In genomic region chr12:48017496-48017895, GRCh38 we compare ENCODE assay signal across 28 cellular contexts. TPM values are rescaled to one million over a fixed set of nuclear protein-coding genes. Genes with fewer than 3 reads are reported as not detected.
DNase-seq lines count a peak whose midpoint lies in the region; ATAC-seq, FAIRE-seq and TF ChIP-seq lines count a peak whose summit lies in the region.
"Had no signal": no experiment of that assay in that cellular context is flagged by ENCODE, and none has a peak within 500 bp of the region (broad histone marks: within the 10 kb centered on the region; RNA-seq: fewer than 3 reads in every experiment).

No MANE protein-coding gene starts in this region.

- peaks cover 46% of the 10 kb centered on the region for H3K4me1 ChIP-seq in HepG2 (ENCODE audit: insufficient read depth, low read length)
- peaks cover 0 to 4% (median 0%) of the 10 kb centered on the region in 4 donors for H3K4me1 ChIP-seq in right lobe of liver

- no peak overlapping the region for H3K9ac ChIP-seq in HepG2 (ENCODE audit: insufficient read depth, low read depth, low read length)
- H3K9ac ChIP-seq: BLaER1 treated with 17β-estradiol and CSF1 and Interleukin-3, amounts not matched to agents 10 nM and 100 nM; KMS-11 had no signal

- POLR2A ChIA-PET in HepG2 (lab: Yijun Ruan, JAX): interaction anchor here (0.9 to 1.3 kb wide), 3 partner anchors 20 to 140 kb away, joined by 3 read pairs; partner anchors contain the start of genes ASB8 and VDR

- H3K27me3 ChIP-seq in HepG2 (ENCODE audit: control insufficient read depth in 1 of 2, insufficient read depth in 2 of 2, low read length in 2 of 2) (no peaks in the 10 kb centered on the region), right lobe of liver (no peaks in the 10 kb centered on the region)
- H3K27me3 ChIP-seq: BLaER1 treated with 17β-estradiol and CSF1 and Interleukin-3, amounts not matched to agents 10 nM and 100 nM had no signal

- no peak overlapping the region for H2AFZ ChIP-seq in HepG2 (ENCODE audit: low read length)

- CTCF ChIA-PET in HepG2 (lab: Yijun Ruan, JAX; ENCODE audit: low intra/inter-chr PET ratio, low total read pairs): no interaction called here

- TF ChIP-seq CTCF in HepG2 (CRISPR knock-in tag; IDR thresholded peaks at IDR 0.05) (no peak), right lobe of liver (IDR thresholded peaks at IDR 0.05) (no peak)

- no peaks in the 10 kb centered on the region for H3K36me3 ChIP-seq in HepG2 (replicated peaks in 1 of 2; ENCODE audit: control insufficient read depth in 1 of 2, insufficient read depth in 2 of 2, low read length in 2 of 2)
- H3K36me3 ChIP-seq in right lobe of liver: no peaks in the 10 kb centered on the region
- H3K36me3 ChIP-seq: BLaER1 treated with 17β-estradiol and CSF1 and Interleukin-3, amounts not matched to agents 10 nM and 100 nM had no signal

- in situ Hi-C loops in HepG2 (cut with HindIII; ENCODE audit: extremely low pct_ligation_motif_present, low pct_unique_long_range_greater_than_20kb): no loop called here

- H3K79me2 ChIP-seq in HepG2 (ENCODE audit: insufficient read depth, low read length): no peaks in the 10 kb centered on the region

- TF ChIP-seq POLR2A in HepG2 (IDR thresholded peaks at IDR 0.05; ENCODE audit: insufficient read depth in 1 of 2, low read depth in 2 of 2, low read length in 2 of 2) (no peak), right lobe of liver (IDR thresholded peaks at IDR 0.05) (no peak)

- H3K27ac ChIP-seq in HepG2 (ENCODE audit: extremely low read length, insufficient read depth, low read length): no peak overlapping the region
- H3K27ac ChIP-seq in right lobe of liver: no peak overlapping the region
- H3K27ac ChIP-seq: BLaER1 treated with 17β-estradiol and CSF1 and Interleukin-3, amounts not matched to agents 10 nM and 100 nM; KMS-11; SK-N-MC had no signal

- H3K4me2 ChIP-seq in HepG2 (ENCODE audit: low read depth, low read length): peak overlapping the region; percentile 67
- H3K4me2 ChIP-seq: BLaER1 treated with 17β-estradiol and CSF1 and Interleukin-3, amounts not matched to agents 10 nM and 100 nM; KMS-11 had no signal

- FAIRE-seq in HepG2 (lab: Jason Lieb, UNC): no peak
- FAIRE-seq: A204.1, GM12892, GM19239, RCC 7860 had no signal

- no peaks in the 10 kb centered on the region for H4K20me1 ChIP-seq in HepG2 (ENCODE audit: insufficient read depth, low read length)
- H4K20me1 ChIP-seq: BLaER1 treated with 17β-estradiol and CSF1 and Interleukin-3, amounts not matched to agents 10 nM and 100 nM had no signal

- intact Hi-C loops in HepG2 (cut with micrococcal nuclease; ENCODE audit: unreplicated experiment) (no loop called here), right lobe of liver (cut with DNase I) (no loop called here)

- ATAC-seq in HepG2: no peak
- no peak for ATAC-seq in right lobe of liver
- ATAC-seq: CD8-positive, alpha-beta T cell; HCT116 had no signal

- DNase-seq in HepG2 (ENCODE audit: low spot score) (no peak), right lobe of liver (no peak), globus pallidus (ENCODE audit: low spot score) (peak; percentile 84), pons (ENCODE audit: low spot score) (peak; percentile 94), GF-D8 (lab: John Stamatoyannopoulos, UW) (no peak), activated gamma-delta T cell (lab: John Stamatoyannopoulos, UW) (no peak)
- no peak for DNase-seq in activated CD4-positive, alpha-beta T cell treated with anti-CD3 and anti-CD28 coated beads for 48 hours
- DNase-seq: Caco-2; CD8-positive, alpha-beta T cell; DMS 273 treated with DMSO at 0.1 percent for 48 hours; DMS79; NCI-H1048; NCI-H1436 treated with DMSO at 0.1 percent for 48 hours; NCI-H2029 treated with DMSO at 0.1 percent for 48 hours; NCI-H446 treated with DMSO at 0.1 percent for 48 hours; NCI-H526 treated with DMSO at 0.1 percent for 48 hours; SIG-M5 had no signal

- H3K9me3 ChIP-seq in HepG2 (ENCODE audit: low read length) (no peaks in the 10 kb centered on the region), right lobe of liver (no peaks in the 10 kb centered on the region)
- H3K9me3 ChIP-seq: BLaER1 treated with 17β-estradiol and CSF1 and Interleukin-3, amounts not matched to agents 10 nM and 100 nM; Caco-2 had no signal

- BruUV-seq in HepG2 (replicated peaks; lab: Mats Ljungman, UMichigan): no TSS peak

- no peak for TF ChIP-seq RAD21 in HepG2 (CRISPR knock-in tag; IDR thresholded peaks at IDR 0.05)

- H3K4me3 ChIP-seq in HepG2 (replicated peaks in 1 of 3; ENCODE audit: insufficient read depth in 1 of 3, low read depth in 2 of 3, low read length in 3 of 3): peak overlapping the region in 1 of 3 experiments; percentile 43; a peak in 1 of 6 replicates
- H3K4me3 ChIP-seq in right lobe of liver: no peak overlapping the region
- H3K4me3 ChIP-seq: BLaER1 treated with 17β-estradiol and CSF1 and Interleukin-3, amounts not matched to agents 10 nM and 100 nM; SK-N-MC had no signal

- TF ChIP-seq EP300 in HepG2 (IDR thresholded peaks at IDR 0.05; ENCODE audit: low read depth in 2 of 2, low read length in 2 of 2): no peak
- no peak for TF ChIP-seq EP300 in HepG2 (CRISPR knock-in tag; IDR thresholded peaks at IDR 0.05; ENCODE audit: borderline replicate concordance)

- 40% methylated on average over 5 of the region's 5 CpGs for WGBS in HepG2 (ENCODE audit: low lambda C conversion rate)
- 87% methylated on average over 4 of the region's 5 CpGs for WGBS in right lobe of liver (ENCODE audit: insufficient coverage, low coverage, low lambda C conversion rate, missing lambda C conversion rate)

TF ChIP-seq in HepG2, 621 proteins besides CTCF, POLR2A, EP300 and RAD21 (continues in another document):
- no peak for TF ChIP-seq ZFP36 (IDR thresholded peaks at IDR 0.05; ENCODE audit: borderline replicate concordance, low read depth, low read length, partially characterized antibody)
- no peak for TF ChIP-seq ZNF33B (CRISPR knock-in tag; IDR thresholded peaks at IDR 0.05)
- TF ChIP-seq ATF4 (CRISPR knock-in tag; IDR thresholded peaks at IDR 0.05): no peak
- no peak for TF ChIP-seq HDAC6 (IDR thresholded peaks at IDR 0.05; ENCODE audit: low read depth, low read length)
- no peak for TF ChIP-seq ZFY (CRISPR knock-in tag; IDR thresholded peaks at IDR 0.05)
- TF ChIP-seq ELF1 (CRISPR knock-in tag; IDR thresholded peaks at IDR 0.05): no peak

RNA-seq across cellular contexts. Expression of gene COL2A1, which starts 13.2 kb away (rescaled TPM):
- total RNA-seq in HepG2 (2016; rRNA removed; fragmentation: Illumina TruSeq; extraction: Trizol) (9.2 and 38.3 TPM in 2 replicates), right lobe of liver (not detected)
- total RNA-seq in HepG2 (2016; cell fraction: cytosol; rRNA removed; fragmentation: Illumina TruSeq; extraction: Trizol; ENCODE audit: low read depth): 1.1 and 3.1 TPM in 2 replicates
- total RNA-seq in HepG2 (2016; cell fraction: insoluble cytoplasmic fraction; rRNA removed; fragmentation: Illumina TruSeq; extraction: Trizol): 6.6 and 41.7 TPM in 2 replicates
- total RNA-seq in HepG2 (2016; cell fraction: membrane; rRNA removed; fragmentation: Illumina TruSeq; extraction: Trizol): 3.6 and 4.1 TPM in 2 replicates
- 44.6 and 58.3 TPM in 2 replicates for total RNA-seq in HepG2 (2016; cell fraction: nucleus; rRNA removed; fragmentation: Illumina TruSeq; extraction: Trizol)
- polyA plus RNA-seq in HepG2 (2011; rRNA removed): 7.4 and 9.8 TPM in 2 replicates
- 4.1 and 4.4 TPM in 2 replicates for polyA plus RNA-seq in HepG2 (2011; cell fraction: cytosol; rRNA removed)
- polyA plus RNA-seq in HepG2 (2011; cell fraction: nucleus; rRNA removed): 113 and 136 TPM in 2 replicates
- polyA plus RNA-seq in HepG2 (2012): 7.6 and 8.6 TPM in 2 replicates
- polyA plus RNA-seq in HepG2 (2016; cell fraction: cytosol; fragmentation: Illumina TruSeq; extraction: Trizol; ENCODE audit: low read depth): 0.91 and 1.3 TPM in 2 replicates
- 5.7 and 8.4 TPM in 2 replicates for polyA plus RNA-seq in HepG2 (2016; cell fraction: insoluble cytoplasmic fraction; fragmentation: Illumina TruSeq; extraction: Trizol; ENCODE audit: low read depth)
- polyA plus RNA-seq in HepG2 (2016; cell fraction: membrane; fragmentation: Illumina TruSeq; extraction: Trizol; ENCODE audit: low read depth): 1.5 and 2.1 TPM in 2 replicates
- 114 and 115 TPM in 2 replicates for polyA plus RNA-seq in HepG2 (2016; cell fraction: nucleus; fragmentation: Illumina TruSeq; extraction: Trizol; ENCODE audit: insufficient read depth, low read depth)
- 7.1 TPM in 1 of 2 replicates, not detected in the other for polyA minus RNA-seq in HepG2 (2011; rRNA and poly(A)+ RNA removed; ENCODE audit: low replicate concordance)
- polyA minus RNA-seq in HepG2 (2011; cell fraction: cytosol; rRNA and poly(A)+ RNA removed): 4.7 and 7.3 TPM in 2 replicates
- 12.5 and 15.2 TPM in 2 replicates for polyA minus RNA-seq in HepG2 (2011; cell fraction: nucleus; rRNA and poly(A)+ RNA removed)
- total RNA-seq: CD8-positive, alpha-beta T cell; H4 had no signal
- polyA plus RNA-seq: AG04450, IgD-negative memory B cell had no signal

RNA-seq across cellular contexts. Expression of gene TMEM106C, which starts 54.1 kb away (rescaled TPM):
- total RNA-seq in HepG2 (2016; rRNA removed; fragmentation: Illumina TruSeq; extraction: Trizol) (132 and 134 TPM in 2 replicates), right lobe of liver (10 to 100 TPM; 13.8 to 55.6 (median 34.7) TPM)
- total RNA-seq in HepG2 (2016; cell fraction: cytosol; rRNA removed; fragmentation: Illumina TruSeq; extraction: Trizol; ENCODE audit: low read depth): 140 and 199 TPM in 2 replicates
- total RNA-seq in HepG2 (2016; cell fraction: insoluble cytoplasmic fraction; rRNA removed; fragmentation: Illumina TruSeq; extraction: Trizol): 131 and 142 TPM in 2 replicates
- 222 and 263 TPM in 2 replicates for total RNA-seq in HepG2 (2016; cell fraction: membrane; rRNA removed; fragmentation: Illumina TruSeq; extraction: Trizol)
- 69.5 and 82.9 TPM in 2 replicates for total RNA-seq in HepG2 (2016; cell fraction: nucleus; rRNA removed; fragmentation: Illumina TruSeq; extraction: Trizol)
- polyA plus RNA-seq in HepG2 (2011; rRNA removed): 191 and 192 TPM in 2 replicates
- 141 and 173 TPM in 2 replicates for polyA plus RNA-seq in HepG2 (2011; cell fraction: cytosol; rRNA removed)
- polyA plus RNA-seq in HepG2 (2011; cell fraction: nucleus; rRNA removed): 103 and 125 TPM in 2 replicates
- 67.2 and 83.0 TPM in 2 replicates for polyA plus RNA-seq in HepG2 (2012)
- polyA plus RNA-seq in HepG2 (2016; cell fraction: cytosol; fragmentation: Illumina TruSeq; extraction: Trizol; ENCODE audit: low read depth): 208 and 285 TPM in 2 replicates
- 129 and 148 TPM in 2 replicates for polyA plus RNA-seq in HepG2 (2016; cell fraction: insoluble cytoplasmic fraction; fragmentation: Illumina TruSeq; extraction: Trizol; ENCODE audit: low read depth)
- polyA plus RNA-seq in HepG2 (2016; cell fraction: membrane; fragmentation: Illumina TruSeq; extraction: Trizol; ENCODE audit: low read depth): 221 and 275 TPM in 2 replicates
- polyA plus RNA-seq in HepG2 (2016; cell fraction: nucleus; fragmentation: Illumina TruSeq; extraction: Trizol; ENCODE audit: insufficient read depth, low read depth): 107 and 122 TPM in 2 replicates
- 179 and 1,095 TPM in 2 replicates for polyA minus RNA-seq in HepG2 (2011; rRNA and poly(A)+ RNA removed; ENCODE audit: low replicate concordance)
- polyA minus RNA-seq in HepG2 (2011; cell fraction: cytosol; rRNA and poly(A)+ RNA removed): 43.2 and 44.5 TPM in 2 replicates
- 81.1 and 92.5 TPM in 2 replicates for polyA minus RNA-seq in HepG2 (2011; cell fraction: nucleus; rRNA and poly(A)+ RNA removed)

Comparison
In these comparisons a context has a peak if more than half of its experiments do, and no peak if none do; other contexts are left out.
1. DNase-seq: peak in globus pallidus (single experiment) and pons (single experiment); none in HepG2 (single experiment), right lobe of liver (0 of 3), GF-D8 (single experiment), activated CD4-positive, alpha-beta T cell treated with anti-CD3 and anti-CD28 coated beads for 48 hours (single experiment) and activated gamma-delta T cell (single experiment).